In the genomic region with DNA sequence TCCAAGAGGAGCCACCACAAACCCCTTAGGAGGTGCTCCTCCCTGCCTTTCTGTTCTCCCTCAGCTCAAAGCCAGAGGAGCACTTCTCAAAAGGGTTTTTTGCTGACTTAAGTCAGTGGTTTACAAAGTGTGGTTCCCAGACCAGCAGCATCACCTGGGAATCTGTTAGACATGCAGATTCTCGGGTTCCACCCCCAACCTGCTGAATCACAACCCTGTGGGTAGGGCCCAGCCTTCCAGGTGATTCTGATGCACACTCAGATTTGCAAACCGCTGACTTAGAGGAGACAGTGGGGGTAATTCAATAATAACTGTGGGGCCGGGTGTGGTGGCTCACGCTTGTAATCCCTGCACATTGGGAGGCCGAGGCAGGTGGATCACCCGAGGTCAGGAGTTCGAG, we compare ENCODE assay signal across 17 cellular contexts. TPM values are rescaled to one million over a fixed set of nuclear protein-coding genes. Genes with fewer than 3 reads are reported as not detected.
A peak's percentile ranks its signal among the peaks of the same experiment; 100 is the strongest.
DNase-seq lines count a peak whose midpoint lies in the region; ATAC-seq and TF ChIP-seq lines count a peak whose summit lies in the region.
"Had no signal": no experiment of that assay in that cellular context is flagged by ENCODE, and none has a peak within 500 bp of the region (broad histone marks: within the 10 kb centered on the region; RNA-seq: fewer than 3 reads in every experiment).

No MANE protein-coding gene starts in this region.

- H2AK5ac ChIP-seq in IMR-90 (ENCODE audit: low read depth, low read length): peak overlapping the region; percentile 96; the same call in 1 of the 2 replicates

- WGBS in IMR-90 (ENCODE audit: extremely low coverage in 2 of 2, insufficient read length in 1 of 2), 2 experiments: 93% methylated on average over 3 of the region's 7 CpGs; no CpG with 5 or more reads in 1 of the 2 experiments
- 93 to 97% (median 93%) methylated on average over 6 to 7 of the region's 7 CpGs for WGBS in adrenal gland, 4 donors

- H3K79me2 ChIP-seq in osteoblast (ENCODE audit: insufficient read depth, low read length): peaks cover 57% of the 10 kb centered on the region

- H2BK120ac ChIP-seq in IMR-90 (ENCODE audit: low read depth, low read length): peak overlapping the region; percentile 96

- peaks cover 17% of the 10 kb centered on the region for H3K4me1 Mint-ChIP-seq in activated T-cell treated with anti-CD3 and anti-CD28 coated beads, Interleukin-2, amount 50 U/mL, for 72 hours (ENCODE audit: low read depth)
- peaks cover 6% of the 10 kb centered on the region for H3K4me1 Mint-ChIP-seq in activated T-cell treated with anti-CD3 and anti-CD28 coated beads, Interleukin-2, amount 50 U/mL, for 4 hours (ENCODE audit: low read depth)

- CTCF ChIA-PET in IMR-90 (lab: Yijun Ruan, JAX): interaction anchor here (1.2 to 4.3 kb wide), 3 partner anchors 8 to 60 kb away, joined by 3 to 15 read pairs (median 5); no protein-coding TSS in a partner anchor

- H3K9me1 ChIP-seq in IMR-90 (ENCODE audit: insufficient read depth, low read length): peaks cover 20% of the 10 kb centered on the region

- no peak overlapping the region for H3K27ac Mint-ChIP-seq in activated T-cell treated with anti-CD3 and anti-CD28 coated beads, Interleukin-2, amount 50 U/mL, for 72 hours
- H3K27ac Mint-ChIP-seq: CD4-positive, alpha-beta memory T cell; GM23338 had no signal

- dilution Hi-C loops in IMR-90 (cut with HindIII; ENCODE audit: low sequenced_read_pairs, unreplicated experiment): no loop called here

- H2BK20ac ChIP-seq in IMR-90 (ENCODE audit: low read depth, low read length): peak overlapping the region; percentile 21

- H3K14ac ChIP-seq in IMR-90 (replicated peaks; ENCODE audit: low read depth, low read length): peak overlapping the region; percentile 94

- peaks cover 26 to 76% of the 10 kb centered on the region in 2 experiments for H3K79me1 ChIP-seq in IMR-90 (ENCODE audit: low read depth in 1 of 2, low read length in 2 of 2)

- ATAC-seq in activated T-cell treated with anti-CD3 and anti-CD28 coated beads, Interleukin-2, amount 50 U/mL, for 72 hours (replicated peaks in 1 of 2): peak in 1 of 2 donors; percentile 43
- ATAC-seq in activated T-cell treated with anti-CD3 and anti-CD28 coated beads, Interleukin-2, amount 50 U/mL, for 4 hours: no peak
- no peak for ATAC-seq in IMR-90 (ENCODE audit: low read depth)
- ATAC-seq: GM23338, Right ventricle myocardium inferior had no signal

- H3K9me3 Mint-ChIP-seq in activated T-cell treated with anti-CD3 and anti-CD28 coated beads, Interleukin-2, amount 50 U/mL, for 72 hours: no peaks in the 10 kb centered on the region
- H3K9me3 Mint-ChIP-seq in activated T-cell treated with anti-CD3 and anti-CD28 coated beads, Interleukin-2, amount 50 U/mL, for 4 hours: no peaks in the 10 kb centered on the region
- H3K9me3 Mint-ChIP-seq: CD4-positive, alpha-beta memory T cell; GM23338 had no signal

- no peak overlapping the region for H3K18ac ChIP-seq in IMR-90 (ENCODE audit: low read depth, low read length)

- peak; percentile 33 to 36 for DNase-seq in activated T-cell treated with anti-CD3 and anti-CD28 coated beads, Interleukin-2, amount 50 U/mL, for 72 hours
- DNase-seq in activated T-cell treated with anti-CD3 and anti-CD28 coated beads, Interleukin-2, amount 50 U/mL, for 4 hours: no peak
- DNase-seq in IMR-90: no peak
- no peak for DNase-seq in adrenal gland
- DNase-seq in osteoblast (ENCODE audit: insufficient read length, low spot score, missing footprints): no peak
- no peak for DNase-seq in stimulated activated naive CD4-positive, alpha-beta T cell treated with Interleukin-2 at 50 U/mL for 16 hours (lab: John Stamatoyannopoulos, UW)
- DNase-seq in NCI-H2227 (lab: John Stamatoyannopoulos, UW; ENCODE audit: unreplicated experiment): no peak
- DNase-seq in NCI-H1436 treated with DMSO at 0.1 percent for 48 hours (lab: John Stamatoyannopoulos, UW): no peak
- DNase-seq: ACHN; BE2C; CD4-positive, alpha-beta memory T cell; DMS79 treated with DMSO at 0.1 percent for 48 hours; MV-4-11; NCI-H82 had no signal

- H3K23ac ChIP-seq in IMR-90 (ENCODE audit: low read depth, low read length): peak overlapping the region; percentile 97

- H3K9me3 ChIP-seq in IMR-90 (ENCODE audit: control insufficient read depth, insufficient read depth, low read length): no peaks in the 10 kb centered on the region
- no peaks in the 10 kb centered on the region for H3K9me3 ChIP-seq in adrenal gland (replicated peaks in 1 of 3)
- no peaks in the 10 kb centered on the region for H3K9me3 ChIP-seq in osteoblast (ENCODE audit: low read depth, low read length)
- H3K9me3 ChIP-seq: BE2C had no signal

- H2AK9ac ChIP-seq in IMR-90 (replicated peaks; ENCODE audit: low read depth, low read length, poor library complexity): peak overlapping the region; percentile 87

- peaks cover 34% of the 10 kb centered on the region for H3K4me1 ChIP-seq in IMR-90 (ENCODE audit: control insufficient read depth, insufficient read depth, low read length)
- peaks cover 32 to 33% of the 10 kb centered on the region in 2 donors for H3K4me1 ChIP-seq in adrenal gland (replicated peaks in 1 of 2)
- peaks cover 47% of the 10 kb centered on the region for H3K4me1 ChIP-seq in osteoblast (ENCODE audit: insufficient read depth, low read length)
- H3K4me1 ChIP-seq: BE2C had no signal

- TF ChIP-seq RAD21 in IMR-90 (IDR thresholded peaks at IDR 0.05; ENCODE audit: low read length): no peak

- H3K27me3 Mint-ChIP-seq in activated T-cell treated with anti-CD3 and anti-CD28 coated beads, Interleukin-2, amount 50 U/mL, for 72 hours (ENCODE audit: low read depth): peaks cover 7% of the 10 kb centered on the region
- H3K27me3 Mint-ChIP-seq in activated T-cell treated with anti-CD3 and anti-CD28 coated beads, Interleukin-2, amount 50 U/mL, for 4 hours (ENCODE audit: low read depth): peaks cover 12% of the 10 kb centered on the region

- no peak for TF ChIP-seq POLR2A in IMR-90 (IDR thresholded peaks at IDR 0.05; ENCODE audit: low read depth, low read length)
- no peak for TF ChIP-seq POLR2A in adrenal gland (IDR thresholded peaks at IDR 0.05)

- H3K4me2 ChIP-seq in IMR-90 (ENCODE audit: low read depth, low read length): no peak overlapping the region
- H3K4me2 ChIP-seq in osteoblast (ENCODE audit: insufficient read depth, low read length): no peak overlapping the region
- H3K4me2 ChIP-seq: GM23338 had no signal

- H3K4me3 ChIP-seq in IMR-90 (ENCODE audit: insufficient read depth, low read depth, low read length) (no peak overlapping the region), adrenal gland (no peak overlapping the region), osteoblast (ENCODE audit: insufficient read depth, low read length) (no peak overlapping the region)
- H3K4me3 ChIP-seq: GM23338, SK-N-MC had no signal

- peak overlapping the region; percentile 96 for H3K4ac ChIP-seq in IMR-90 (ENCODE audit: low read depth, low read length)

- H3K9ac ChIP-seq in IMR-90 (ENCODE audit: low read depth, low read length): no peak overlapping the region

- H2BK15ac ChIP-seq in IMR-90 (ENCODE audit: low read depth, low read length): no peak overlapping the region; the same call in 2 of the 3 replicates

- H2BK5ac ChIP-seq in IMR-90 (ENCODE audit: low read depth, low read length, poor library complexity, severe bottlenecking): peak overlapping the region; percentile 95

- TF ChIP-seq CTCF in IMR-90 (conservative IDR thresholded peaks at IDR 0.05; ENCODE audit: low read depth, low read length): no peak
- no peak for TF ChIP-seq CTCF in adrenal gland (IDR thresholded peaks at IDR 0.05)
- no peak for TF ChIP-seq CTCF in osteoblast (IDR thresholded peaks at IDR 0.05; ENCODE audit: extremely low read depth, low read depth, low read length)

- no peak overlapping the region for H3K4me3 Mint-ChIP-seq in activated T-cell treated with anti-CD3 and anti-CD28 coated beads, Interleukin-2, amount 50 U/mL, for 72 hours
- no peak overlapping the region for H3K4me3 Mint-ChIP-seq in activated T-cell treated with anti-CD3 and anti-CD28 coated beads, Interleukin-2, amount 50 U/mL, for 4 hours
- H3K4me3 Mint-ChIP-seq: CD4-positive, alpha-beta memory T cell; GM23338 had no signal

- POLR2A ChIA-PET in IMR-90 (lab: Charles Lee; ENCODE audit: unreplicated experiment): no interaction called here

- H3K36me3 Mint-ChIP-seq in activated T-cell treated with anti-CD3 and anti-CD28 coated beads, Interleukin-2, amount 50 U/mL, for 72 hours (ENCODE audit: insufficient read depth in 2 of 2): no peaks in the 10 kb centered on the region
- H3K36me3 Mint-ChIP-seq in activated T-cell treated with anti-CD3 and anti-CD28 coated beads, Interleukin-2, amount 50 U/mL, for 4 hours (ENCODE audit: insufficient read depth): no peaks in the 10 kb centered on the region
- H3K36me3 Mint-ChIP-seq: CD4-positive, alpha-beta memory T cell had no signal

- H2AFZ ChIP-seq in IMR-90 (replicated peaks; ENCODE audit: low read length, poor library complexity): no peak overlapping the region
- no peak overlapping the region for H2AFZ ChIP-seq in osteoblast (ENCODE audit: low read length)
- H2AFZ ChIP-seq: GM23338 had no signal

- peak overlapping the region; percentile 97; the same call in 1 of the 2 replicates for H4K5ac ChIP-seq in IMR-90 (ENCODE audit: low read depth, low read length)

- peak overlapping the region; percentile 96 for H4K91ac ChIP-seq in IMR-90 (ENCODE audit: insufficient read depth, low read depth, low read length)

- BruUV-seq in IMR-90 (replicated peaks; lab: Mats Ljungman, UMichigan): no TSS peak

- H3K27ac ChIP-seq in IMR-90 (ENCODE audit: insufficient read depth, low read length): peak overlapping the region; percentile 98
- peak overlapping the region in 3 of 5 donors; percentile 34 to 84 (median 78) for H3K27ac ChIP-seq in adrenal gland
- peak overlapping the region; percentile 95 for H3K27ac ChIP-seq in osteoblast (ENCODE audit: low read depth, low read length)
- H3K27ac ChIP-seq: SK-N-MC had no signal

- peak overlapping the region; percentile 37 to 91; a peak in 2 of 4 replicates for H4K8ac ChIP-seq in IMR-90 (ENCODE audit: low read depth in 2 of 2, low read length in 2 of 2)

- peaks cover 36% of the 10 kb centered on the region for H3K36me3 ChIP-seq in IMR-90 (ENCODE audit: control insufficient read depth, insufficient read depth, low read length)
- H3K36me3 ChIP-seq in adrenal gland (replicated peaks in 1 of 2): no peaks in the 10 kb centered on the region
- H3K36me3 ChIP-seq in osteoblast (ENCODE audit: insufficient read depth, low read length): peaks cover 28% of the 10 kb centered on the region
- H3K36me3 ChIP-seq: BE2C had no signal

- in situ Hi-C loops in IMR-90 (cut with MboI; ENCODE audit: low sequenced_read_pairs): loop anchor here (25.0 kb wide), 1 partner anchor 188 kb away; the partner anchor contains the start of gene PHF21A

- no peak overlapping the region for H3K56ac ChIP-seq in IMR-90 (ENCODE audit: extremely low read depth, insufficient read depth, low read length)

- intact Hi-C loops in IMR-90 (cut with micrococcal nuclease) (no loop called here), adrenal gland (cut with DNase I) (no loop called here)

- H3K27me3 ChIP-seq in IMR-90 (ENCODE audit: control insufficient read depth, insufficient read depth, low read length) (no peaks in the 10 kb centered on the region), adrenal gland (no peaks in the 10 kb centered on the region), osteoblast (ENCODE audit: insufficient read depth, low read length) (no peaks in the 10 kb centered on the region)
- H3K27me3 ChIP-seq: BE2C had no signal

- H4K20me1 ChIP-seq in IMR-90 (ENCODE audit: insufficient read depth, low read length): peaks cover 13% of the 10 kb centered on the region
- no peaks in the 10 kb centered on the region for H4K20me1 ChIP-seq in osteoblast (ENCODE audit: insufficient read depth, low read length)

RNA-seq across cellular contexts. Expression of gene CREB3L1, which starts 22.8 kb away (rescaled TPM):
- total RNA-seq in activated T-cell treated with anti-CD3 and anti-CD28 coated beads, Interleukin-2, amount 50 U/mL, for 72 hours: not detected
- under 1 TPM; 0.20 to 0.27 (median 0.26) TPM for total RNA-seq in activated T-cell treated with anti-CD3 and anti-CD28 coated beads, Interleukin-2, amount 50 U/mL, for 4 hours
- total RNA-seq in IMR-90 (2012; rRNA removed) (8.1 and 10.0 TPM in 2 replicates), adrenal gland (10 to 100 TPM in 7 of 8 donors, 1 to 10 TPM in 1; 9.5 to 31.7 (median 18.7) TPM), osteoblast (30.1 and 33.3 TPM in 2 replicates)
- polyA plus RNA-seq in IMR-90 (2012; rRNA removed) (76.9 and 82.3 TPM in 2 replicates), adrenal gland (10 to 100 TPM; 28.5 to 31.5 (median 29.0) TPM)
- polyA plus RNA-seq in IMR-90 (2012; cell fraction: cytosol; rRNA removed): 85.0 and 112 TPM in 2 replicates
- polyA plus RNA-seq in IMR-90 (2012; cell fraction: nucleus; rRNA removed; ENCODE audit: low replicate concordance): 50.1 and 52.2 TPM in 2 replicates
- total RNA-seq: CD4-positive, alpha-beta memory T cell had no signal
- polyA plus RNA-seq: CD4-positive, alpha-beta memory T cell had no signal

RNA-seq across cellular contexts. Expression of gene DGKZ, which starts 47.0 kb away (rescaled TPM):
- 10 to 100 TPM; 84.2 to 94.0 TPM for total RNA-seq in activated T-cell treated with anti-CD3 and anti-CD28 coated beads, Interleukin-2, amount 50 U/mL, for 72 hours
- total RNA-seq in activated T-cell treated with anti-CD3 and anti-CD28 coated beads, Interleukin-2, amount 50 U/mL, for 4 hours: 100 to 1,000 TPM; 112 to 122 (median 118) TPM
- 43.0 and 46.8 TPM in 2 replicates for total RNA-seq in IMR-90 (2012; rRNA removed)
- polyA plus RNA-seq in IMR-90 (2012; rRNA removed): 62.0 and 68.0 TPM in 2 replicates
- polyA plus RNA-seq in IMR-90 (2012; cell fraction: cytosol; rRNA removed): 52.8 and 75.7 TPM in 2 replicates
- 126 and 364 TPM in 2 replicates for polyA plus RNA-seq in IMR-90 (2012; cell fraction: nucleus; rRNA removed; ENCODE audit: low replicate concordance)
- total RNA-seq in adrenal gland: 10 to 100 TPM; 32.6 to 63.4 (median 44.0) TPM
- polyA plus RNA-seq in adrenal gland: 100 to 1,000 TPM in 1 of 3 donors, 10 to 100 TPM in 2; 12.4 to 160 (median 57.0) TPM
- total RNA-seq in osteoblast: 47.1 and 52.5 TPM in 2 replicates

Comparison
In these comparisons a context has a peak if more than half of its experiments do, and no peak if none do; other contexts are left out.
1. DNase-seq: peak in activated T-cell treated with anti-CD3 and anti-CD28 coated beads, Interleukin-2, amount 50 U/mL, for 72 hours (2 of 2); none in activated T-cell treated with anti-CD3 and anti-CD28 coated beads, Interleukin-2, amount 50 U/mL, for 4 hours (single experiment), IMR-90 (single experiment), adrenal gland (0 of 7), osteoblast (single experiment), stimulated activated naive CD4-positive, alpha-beta T cell treated with Interleukin-2 at 50 U/mL for 16 hours (single experiment), NCI-H2227 (single experiment) and NCI-H1436 treated with DMSO at 0.1 percent for 48 hours (single experiment).
2. Peak in every context shown above with its lines, with median percentiles within 50 percentile points of each other: H3K27ac ChIP-seq.